Comparison of ENCODE assay signal across 8 cellular contexts in genomic region chr12:2876431-2877046, GRCh38. TPM values are rescaled to one million over a fixed set of nuclear protein-coding genes. Genes with fewer than 3 reads are reported as not detected.
DNase-seq lines count a peak whose midpoint lies in the region; ATAC-seq, FAIRE-seq and TF ChIP-seq lines count a peak whose summit lies in the region.

No MANE protein-coding gene starts in this region.

- ATAC-seq in GM21367 (IDR thresholded peaks at IDR 0.05; ENCODE audit: unreplicated experiment) (peak; percentile 22), pancreas (peak in 3 of 4 donors; percentile 34 to 60 (median 51))

- H3K9me3 ChIP-seq in WERI-Rb-1 (ENCODE audit: severe bottlenecking) (no peaks in the 10 kb centered on the region), pancreas (no peaks in the 10 kb centered on the region)

- H3K4me3 ChIP-seq in WERI-Rb-1 (ENCODE audit: low read depth, low read length) (peak overlapping the region; percentile 96), fibroblast of villous mesenchyme (ENCODE audit: low read depth, low read length) (peak overlapping the region; percentile 82), pancreas (peak overlapping the region; percentile 54 to 93 (median 84))

- H3K36me3 ChIP-seq in WERI-Rb-1 (peaks cover 58% of the 10 kb centered on the region), pancreas (no peaks in the 10 kb centered on the region)

- no peak; the same call in 1 of the 2 replicates for TF ChIP-seq CTCF in WERI-Rb-1 (IDR thresholded peaks at IDR 0.05; ENCODE audit: low read depth, low read length)
- no peak for TF ChIP-seq CTCF in fibroblast of villous mesenchyme (IDR thresholded peaks at IDR 0.05; ENCODE audit: insufficient read depth, low read depth, low read length)
- TF ChIP-seq CTCF in pancreas (IDR thresholded peaks at IDR 0.05): no peak

- WGBS in pancreas, 2 donors: 6 to 8% methylated on average over 38 of the region's 38 CpGs

- no peak for FAIRE-seq in pancreas (lab: Jason Lieb, UNC)

- peak; percentile 49 for DNase-seq in NCI-H1092 treated with DMSO at 0.1 percent for 48 hours (lab: John Stamatoyannopoulos, UW)
- DNase-seq in NCI-H1092 (lab: John Stamatoyannopoulos, UW): no peak
- peak; percentile 34 for DNase-seq in HT1080 (ENCODE audit: low read depth)
- DNase-seq in WERI-Rb-1: peak; percentile 31
- peak; percentile 35 for DNase-seq in fibroblast of villous mesenchyme (ENCODE audit: low read depth)
- peak in 2 of 6 donors; percentile 17 to 25 for DNase-seq in pancreas
- no peak for DNase-seq in mucosa of gallbladder (ENCODE audit: low spot score)

- intact Hi-C loops in pancreas (cut with DNase I): no loop called here

- H3K27me3 ChIP-seq in WERI-Rb-1 (ENCODE audit: insufficient read depth, low read depth, severe bottlenecking): no peaks in the 10 kb centered on the region
- H3K27me3 ChIP-seq in pancreas: no peaks in the 10 kb centered on the region

- H3K27ac ChIP-seq in WERI-Rb-1: peak overlapping the region; percentile 99
- no peak overlapping the region for H3K27ac ChIP-seq in pancreas

- H3K4me1 ChIP-seq in pancreas: peaks cover 0 to 6% (median 0%) of the 10 kb centered on the region in 3 donors

RNA-seq across cellular contexts. Expression of gene FOXM1, which starts 0.4 kb away (rescaled TPM):
- total RNA-seq in HT1080 (2014; rRNA removed; shearing (Covaris generic)): 85.6 and 126 TPM in 2 replicates
- polyA plus RNA-seq in HT1080 (2015; cell fraction: cytosol; rRNA removed): 91.7 and 94.6 TPM in 2 replicates
- 42.9 and 43.9 TPM in 2 replicates for polyA plus RNA-seq in HT1080 (2015; cell fraction: nucleus; rRNA removed)
- total RNA-seq in fibroblast of villous mesenchyme (16.4 and 17.7 TPM in 2 replicates), pancreas (1 to 10 TPM in 1 of 6 donors, under 1 TPM in 4, not detected in 1; 0.12 to 1.5 (median 0.60) TPM), mucosa of gallbladder (2.6 TPM)
- under 1 TPM; 0.19 to 0.65 TPM for polyA plus RNA-seq in pancreas

RNA-seq across cellular contexts. Expression of gene RHNO1, which starts 0.5 kb away (rescaled TPM):
- total RNA-seq in HT1080 (2014; rRNA removed; shearing (Covaris generic)): 51.1 and 65.4 TPM in 2 replicates
- polyA plus RNA-seq in HT1080 (2015; cell fraction: cytosol; rRNA removed): 54.1 and 55.7 TPM in 2 replicates
- polyA plus RNA-seq in HT1080 (2015; cell fraction: nucleus; rRNA removed): 17.2 and 19.8 TPM in 2 replicates
- 28.3 and 38.0 TPM in 2 replicates for total RNA-seq in fibroblast of villous mesenchyme
- total RNA-seq in pancreas: 10 to 100 TPM in 2 of 6 donors, 1 to 10 TPM in 4; 5.7 to 12.6 (median 8.0) TPM
- polyA plus RNA-seq in pancreas: 10 to 100 TPM in 1 of 2 donors, 1 to 10 TPM in 1; 6.9 to 11.3 TPM
- total RNA-seq in mucosa of gallbladder: 17.6 TPM

RNA-seq across cellular contexts. Expression of gene TULP3, which starts 14.2 kb away (rescaled TPM):
- total RNA-seq in HT1080 (2014; rRNA removed; shearing (Covaris generic)): 15.5 and 18.2 TPM in 2 replicates
- polyA plus RNA-seq in HT1080 (2015; cell fraction: cytosol; rRNA removed): 16.1 and 18.2 TPM in 2 replicates
- polyA plus RNA-seq in HT1080 (2015; cell fraction: nucleus; rRNA removed): 20.4 and 20.8 TPM in 2 replicates
- 39.9 and 41.5 TPM in 2 replicates for total RNA-seq in fibroblast of villous mesenchyme
- total RNA-seq in pancreas: 1 to 10 TPM; 4.1 to 9.0 (median 5.7) TPM
- polyA plus RNA-seq in pancreas: 1 to 10 TPM; 6.3 to 8.9 TPM
- total RNA-seq in mucosa of gallbladder: 20.7 TPM

RNA-seq across cellular contexts. Expression of gene TEX52, which starts 19.7 kb away (rescaled TPM):
- total RNA-seq in HT1080 (2014; rRNA removed; shearing (Covaris generic)): not detected in 2 replicates
- not detected in 2 replicates for polyA plus RNA-seq in HT1080 (2015; cell fraction: cytosol; rRNA removed)
- not detected in 2 replicates for polyA plus RNA-seq in HT1080 (2015; cell fraction: nucleus; rRNA removed)
- total RNA-seq in fibroblast of villous mesenchyme (not detected in 2 replicates), pancreas (under 1 TPM in 1 of 6 donors, not detected in 5; 0.19 TPM), mucosa of gallbladder (not detected)
- polyA plus RNA-seq in pancreas: not detected

RNA-seq across cellular contexts. Expression of gene NRIP2, which starts 41.7 kb away (rescaled TPM):
- total RNA-seq in HT1080 (2014; rRNA removed; shearing (Covaris generic)): not detected in 2 replicates
- polyA plus RNA-seq in HT1080 (2015; cell fraction: cytosol; rRNA removed): not detected in 2 replicates
- polyA plus RNA-seq in HT1080 (2015; cell fraction: nucleus; rRNA removed): not detected in 2 replicates
- under 0.01 and 0.86 TPM in 2 replicates for total RNA-seq in fibroblast of villous mesenchyme
- total RNA-seq in pancreas: under 1 TPM; 0.13 to 0.83 (median 0.33) TPM
- polyA plus RNA-seq in pancreas: 1 to 10 TPM in 1 of 2 donors, under 1 TPM in 1; 0.68 to 1.2 TPM
- 3.2 TPM for total RNA-seq in mucosa of gallbladder

Comparison
In these comparisons a context has a peak if more than half of its experiments do, and no peak if none do; other contexts are left out.
1. DNase-seq: peak in NCI-H1092 treated with DMSO at 0.1 percent for 48 hours (single experiment), HT1080 (single experiment), WERI-Rb-1 (single experiment) and fibroblast of villous mesenchyme (single experiment); none in NCI-H1092 (single experiment) and mucosa of gallbladder (single experiment).
2. Peak in every context shown above with its lines, with median percentiles within 50 percentile points of each other: H3K4me3 ChIP-seq.